In genomic region chr14:100568164-100568997, GRCh38 we compare ENCODE assay signal across 11 cellular contexts. TPM values are rescaled to one million over a fixed set of nuclear protein-coding genes. Genes with fewer than 3 reads are reported as not detected.
DNase-seq lines count a peak whose midpoint lies in the region; ATAC-seq and TF ChIP-seq lines count a peak whose summit lies in the region.
"Had no signal": no experiment of that assay in that cellular context is flagged by ENCODE, and none has a peak within 500 bp of the region (broad histone marks: within the 10 kb centered on the region; RNA-seq: fewer than 3 reads in every experiment).

No MANE protein-coding gene starts in this region.

- CTCF ChIA-PET in CD8-positive, alpha-beta T cell (lab: Charles Lee) = interaction anchor here (0.5 kb wide), 1 partner anchor 587 kb away, joined by 4 read pairs; no protein-coding TSS in a partner anchor

- TF ChIP-seq POLR2A in gastroesophageal sphincter (IDR thresholded peaks at IDR 0.05) = no peak

- intact Hi-C loops in CD8-positive, alpha-beta T cell (cut with DNase I, micrococcal nuclease) = loop anchor here in 1 of 2 experiments (5.0 kb wide), 1 partner anchor 74 kb away; no protein-coding TSS in a partner anchor

- no peaks in the 10 kb centered on the region for H3K9me3 ChIP-seq in CD8-positive, alpha-beta T cell (ENCODE audit: low read length)
- H3K9me3 ChIP-seq in SK-N-MC (ENCODE audit: low read depth, low read length) = no peaks in the 10 kb centered on the region
- H3K9me3 ChIP-seq in gastroesophageal sphincter = no peaks in the 10 kb centered on the region

- no peak for TF ChIP-seq EP300 in gastroesophageal sphincter (IDR thresholded peaks at IDR 0.05)

- H3K36me3 ChIP-seq in CD8-positive, alpha-beta T cell (ENCODE audit: insufficient read depth, low read length) = no peaks in the 10 kb centered on the region
- H3K36me3 ChIP-seq in SK-N-MC (ENCODE audit: insufficient read depth, low read length) (no peaks in the 10 kb centered on the region), gastroesophageal sphincter (no peaks in the 10 kb centered on the region)

- POLR2A ChIA-PET in CD8-positive, alpha-beta T cell (lab: Charles Lee) = interaction anchor here (1.8 kb wide), 1 partner anchor 23 kb away, joined by 4 read pairs; no protein-coding TSS in a partner anchor

- H3K4me3 ChIP-seq in CD8-positive, alpha-beta T cell (ENCODE audit: low read depth, low read length) = peak overlapping the region; percentile 37
- peak overlapping the region; percentile 30; the same call in 1 of the 2 replicates for H3K4me3 ChIP-seq in SK-N-MC
- H3K4me3 ChIP-seq in gastroesophageal sphincter = peak overlapping the region; percentile 57 to 69
- H3K4me3 ChIP-seq: lung had no signal

- H3K36me3 Mint-ChIP-seq in CD8-positive, alpha-beta T cell = no peaks in the 10 kb centered on the region

- peaks cover 44% of the 10 kb centered on the region for H3K27me3 Mint-ChIP-seq in CD8-positive, alpha-beta T cell (ENCODE audit: low read depth)

- peaks cover 12% of the 10 kb centered on the region for H3K27me3 ChIP-seq in CD8-positive, alpha-beta T cell (ENCODE audit: insufficient read depth, low read length)
- H3K27me3 ChIP-seq in gastroesophageal sphincter = peaks cover 80% of the 10 kb centered on the region

- no peak overlapping the region for H3K27ac Mint-ChIP-seq in CD8-positive, alpha-beta T cell

- no peak overlapping the region for H3K27ac ChIP-seq in CD8-positive, alpha-beta T cell (ENCODE audit: low read depth, low read length)
- H3K27ac ChIP-seq in SK-N-MC (no peak overlapping the region), gastroesophageal sphincter (peak overlapping the region in 2 of 4 donors; percentile 30 to 64)

- H3K4me1 Mint-ChIP-seq in CD8-positive, alpha-beta T cell (ENCODE audit: low read depth) = peaks cover 8% of the 10 kb centered on the region

- TF ChIP-seq CTCF in CD8-positive, alpha-beta T cell (IDR thresholded peaks at IDR 0.05) = no peak
- no peak for TF ChIP-seq CTCF in gastroesophageal sphincter (IDR thresholded peaks at IDR 0.05)

- no peaks in the 10 kb centered on the region for H3K9me3 Mint-ChIP-seq in CD8-positive, alpha-beta T cell

- no peak overlapping the region for H3K4me3 Mint-ChIP-seq in CD8-positive, alpha-beta T cell

- peaks cover 11% of the 10 kb centered on the region for H3K4me1 ChIP-seq in CD8-positive, alpha-beta T cell (ENCODE audit: insufficient read depth, low read length)
- H3K4me1 ChIP-seq in gastroesophageal sphincter = peaks cover 0 to 37% (median 10%) of the 10 kb centered on the region in 3 donors

- no peak for ATAC-seq in CD8-positive, alpha-beta T cell
- ATAC-seq in gastroesophageal sphincter = no peak

- no peak overlapping the region for H3K9ac ChIP-seq in SK-N-MC (ENCODE audit: insufficient read length)

- 0% methylated on average over 1 of the region's 100 CpGs; no CpG with 5 or more reads in 1 of the 2 donors for WGBS in gastroesophageal sphincter (ENCODE audit: low coverage in 1 of 2), 2 donors

- no peak for DNase-seq in CD8-positive, alpha-beta T cell
- DNase-seq in SK-N-MC (ENCODE audit: low read depth, low spot score) = no peak
- peak; percentile 51 for DNase-seq in retina
- no peak for DNase-seq in foreskin melanocyte
- DNase-seq in DMS79 (lab: John Stamatoyannopoulos, UW) = no peak
- DNase-seq in NCI-H82 treated with DMSO at 0.1 percent for 48 hours (lab: John Stamatoyannopoulos, UW; ENCODE audit: unreplicated experiment) = no peak
- no peak for DNase-seq in middle frontal gyrus (ENCODE audit: extremely low spot score, low spot score)
- DNase-seq: activated CD4-positive, alpha-beta T cell treated with anti-CD3 and anti-CD28 coated beads for 1 hour; GDM1 had no signal

RNA-seq across cellular contexts. Expression of gene BEGAIN, which starts 18.8 kb away (rescaled TPM):
- total RNA-seq in CD8-positive, alpha-beta T cell = 1 to 10 TPM in 1 of 2 experiments, under 1 TPM in 1; 0.61 to 1.9 TPM
- 1 to 10 TPM; 3.9 to 5.6 (median 4.2) TPM for total RNA-seq in gastroesophageal sphincter
